1 cellular context compared by ENCODE assay signal in genomic region chr9:110327735-110328134, GRCh38.
A peak's percentile ranks its signal among the peaks of the same experiment; 100 is the strongest.
TF ChIP-seq lines count a peak whose summit lies in the region.

No MANE protein-coding gene starts in this region.

TF ChIP-seq in K562, 482 proteins besides CTCF, POLR2A, EP300 and RAD21 (continued from another document):
- no peak for TF ChIP-seq CEBPG (CRISPR knock-in tag; IDR thresholded peaks at IDR 0.05)
- peak in 1 of 2 experiments; percentile 38; a peak in 2 of 4 replicates for TF ChIP-seq CEBPG (tag; conservative IDR thresholded peaks at IDR 0.05 in 1 of 2, IDR thresholded peaks at IDR 0.05 in 1 of 2)
- TF ChIP-seq TBP (optimal IDR thresholded peaks at IDR 0.05; ENCODE audit: low read depth, low read length), result no peak
- 0 out of 2 replicates have a peak, but pooled peaks have one; percentile 22 for TF ChIP-seq CEBPB (tag; IDR thresholded peaks at IDR 0.05)
- no peak for TF ChIP-seq PHF20 (IDR thresholded peaks at IDR 0.05; ENCODE audit: partially characterized antibody)
